ENCODE assay signal across 12 cellular contexts in genomic region chr10:53403688-53404087, GRCh38.
A peak's percentile ranks its signal among the peaks of the same experiment; 100 is the strongest.
DNase-seq lines count a peak whose midpoint lies in the region; ATAC-seq and TF ChIP-seq lines count a peak whose summit lies in the region.
"Had no signal": no experiment of that assay in that cellular context is flagged by ENCODE, and none has a peak within 500 bp of the region (broad histone marks: within the 10 kb centered on the region; RNA-seq: fewer than 3 reads in every experiment).

No MANE protein-coding gene starts in this region.

- no peak overlapping the region for H4K8ac ChIP-seq in neuronal stem cell (ENCODE audit: low read depth, low read length)

- DNase-seq in NCI-H774 (lab: John Stamatoyannopoulos, UW): peak; percentile 9
- DNase-seq in neuronal stem cell (ENCODE audit: low spot score): no peak
- no peak for DNase-seq in NCI-H2107 (lab: John Stamatoyannopoulos, UW)
- no peak for DNase-seq in NCI-H1694 (lab: John Stamatoyannopoulos, UW)
- DNase-seq: activated naive CD8-positive, alpha-beta T cell treated with anti-CD3 and anti-CD28 coated beads, Interleukin-2, amount 10 ng/mL, durations not matched to agents 7 days and 5 days; foreskin fibroblast; HCEC 1CT; natural killer cell had no signal

- ATAC-seq in esophagus mucosa (peak; percentile 33), HG03565 (IDR thresholded peaks at IDR 0.05; ENCODE audit: unreplicated experiment) (no peak), HG03469 (IDR thresholded peaks at IDR 0.05; ENCODE audit: unreplicated experiment) (no peak)
- ATAC-seq: natural killer cell had no signal

- H2BK5ac ChIP-seq in neuronal stem cell (ENCODE audit: low read length): no peak overlapping the region

- H3K9ac ChIP-seq in neuronal stem cell (ENCODE audit: low read depth, low read length, poor library complexity): no peak overlapping the region

- H3K18ac ChIP-seq in neuronal stem cell (ENCODE audit: low read length): peak overlapping the region; percentile 27

- H3K36me3 ChIP-seq in neuronal stem cell (replicated peaks in 1 of 2; ENCODE audit: control insufficient read depth in 2 of 2, insufficient read depth in 2 of 2, low read length in 2 of 2): no peaks in the 10 kb centered on the region

- H3K27me3 ChIP-seq in neuronal stem cell (ENCODE audit: control insufficient read depth in 3 of 3, insufficient read depth in 3 of 3, low read depth in 1 of 3, low read length in 3 of 3): no peaks in the 10 kb centered on the region

- H3K4me3 ChIP-seq in neuronal stem cell (ENCODE audit: low read length in 2 of 2): no peak overlapping the region

- no CpG with 5 or more reads among the region's 4 CpGs for WGBS in neuronal stem cell (ENCODE audit: extremely low coverage in 2 of 2, insufficient read length in 2 of 2, insufficient replicate concordance in 1 of 2), 2 donors

- H3K9me3 ChIP-seq in neuronal stem cell (replicated peaks in 1 of 2; ENCODE audit: control insufficient read depth in 2 of 2, insufficient read depth in 1 of 2, low read depth in 1 of 2, low read length in 2 of 2): peaks cover 0 to 5% of the 10 kb centered on the region in 2 donors

- no peak for TF ChIP-seq CTCF in C4-2B (conservative IDR thresholded peaks at IDR 0.05)

- H3K79me1 ChIP-seq in neuronal stem cell (ENCODE audit: low read depth, low read length): no peaks in the 10 kb centered on the region

- no peak overlapping the region for H2BK120ac ChIP-seq in neuronal stem cell (ENCODE audit: low read depth, low read length)

- peak overlapping the region; percentile 58 for H2AFZ ChIP-seq in neuronal stem cell (ENCODE audit: low read length)

- no peak overlapping the region for H3K4ac ChIP-seq in neuronal stem cell (ENCODE audit: low read length)

- no peak overlapping the region for H2BK15ac ChIP-seq in neuronal stem cell (ENCODE audit: low read length)

- H3K27ac ChIP-seq in C4-2B: peak overlapping the region; percentile 24
- no peak overlapping the region for H3K27ac ChIP-seq in neuronal stem cell (replicated peaks; ENCODE audit: low read length)

- H4K91ac ChIP-seq in neuronal stem cell (ENCODE audit: low read depth, low read length, poor library complexity): no peak overlapping the region

- H3K4me2 ChIP-seq in neuronal stem cell (ENCODE audit: insufficient read depth, low read length, poor library complexity, severe bottlenecking): no peak overlapping the region

- no peak overlapping the region for H3K14ac ChIP-seq in neuronal stem cell (ENCODE audit: low read length)

- H2BK12ac ChIP-seq in neuronal stem cell (ENCODE audit: low read length): no peak overlapping the region

- no peak overlapping the region for H2AK5ac ChIP-seq in neuronal stem cell (ENCODE audit: low read depth, low read length)

- H3K23ac ChIP-seq in neuronal stem cell (ENCODE audit: low read depth, low read length, poor library complexity): no peak overlapping the region

- no peaks in the 10 kb centered on the region for H3K4me1 ChIP-seq in neuronal stem cell (ENCODE audit: control insufficient read depth in 2 of 2, insufficient read depth in 1 of 2, low read depth in 1 of 2, low read length in 2 of 2)
